In genomic region chr9:121298689-121299112, GRCh38 we compare ENCODE assay signal across 1 cellular context.
TF ChIP-seq lines count a peak whose summit lies in the region.

No MANE protein-coding gene starts in this region.

TF ChIP-seq in HEK293, 187 proteins besides CTCF, POLR2A, EP300 and RAD21 (continued from another document):
- TF ChIP-seq SP3 (tag by site-specific recombination; IDR thresholded peaks at IDR 0.05) (0 out of 2 replicates have a peak, but pooled peaks have one; percentile 27), ZNF350 (tag by site-specific recombination; IDR thresholded peaks at IDR 0.05) (no peak), ZBTB20 (tag by site-specific recombination; IDR thresholded peaks at IDR 0.05) (peak; percentile 37; the same call in 1 of the 2 replicates), ZNF274 (IDR thresholded peaks at IDR 0.05; ENCODE audit: low read length) (no peak), ZNF274 (tag by site-specific recombination; IDR thresholded peaks at IDR 0.05; ENCODE audit: borderline replicate concordance) (no peak), KLF8 (tag by site-specific recombination; IDR thresholded peaks at IDR 0.05) (no peak), ZNF184 (tag by site-specific recombination; IDR thresholded peaks at IDR 0.05) (no peak)
